Comparison of ENCODE assay signal across 21 cellular contexts in the genomic region with DNA sequence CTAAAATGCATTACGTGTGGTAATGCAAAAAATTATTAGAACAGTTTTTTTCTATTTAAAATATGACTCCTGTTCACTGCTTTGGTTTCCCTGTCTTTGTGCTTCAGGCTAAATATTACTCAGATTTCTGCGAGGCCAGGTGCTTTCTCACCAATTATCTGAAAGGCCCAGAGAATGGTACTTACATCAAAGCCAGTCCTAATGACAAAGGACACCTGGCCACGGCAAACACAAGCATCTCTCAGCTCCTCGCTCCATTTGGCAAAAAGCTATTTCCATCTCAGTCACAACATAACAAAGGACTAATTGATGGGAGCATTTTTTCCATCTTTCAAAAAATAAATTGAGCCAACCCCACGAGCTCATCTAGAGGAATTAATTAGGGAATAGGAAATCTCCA.
A peak's percentile ranks its signal among the peaks of the same experiment; 100 is the strongest.
DNase-seq lines count a peak whose midpoint lies in the region; ATAC-seq, FAIRE-seq and TF ChIP-seq lines count a peak whose summit lies in the region.
"Had no signal": no experiment of that assay in that cellular context is flagged by ENCODE, and none has a peak within 500 bp of the region (broad histone marks: within the 10 kb centered on the region; RNA-seq: fewer than 3 reads in every experiment).

No MANE protein-coding gene starts in this region.

- no peak for FAIRE-seq in pancreas (lab: Jason Lieb, UNC)
- FAIRE-seq: HepG2 had no signal

- peak overlapping the region; percentile 40; the same call in 1 of the 2 replicates for H2AFZ ChIP-seq in OCI-LY7 (ENCODE audit: low read length)

- 31 to 39% methylated on average over 5 of the region's 5 CpGs for WGBS in pancreas, 2 donors

- H3K9me2 ChIP-seq in OCI-LY7 (ENCODE audit: insufficient read depth, low read length): no peaks in the 10 kb centered on the region

- POLR2A ChIA-PET in OCI-LY7 (lab: Charles Lee): interaction anchor here (0.8 to 1.1 kb wide), 2 partner anchors 44 to 296 kb away, joined by 3 read pairs; no protein-coding TSS in a partner anchor

- H3K4me3 ChIP-seq in OCI-LY7 (ENCODE audit: low read depth, low read length, poor library complexity, severe bottlenecking) (no peak overlapping the region), pancreas (no peak overlapping the region)
- H3K4me3 ChIP-seq: ascending aorta, prostate gland, spleen had no signal

- no peaks in the 10 kb centered on the region for H3K9me3 ChIP-seq in OCI-LY7 (ENCODE audit: low read length)
- no peaks in the 10 kb centered on the region for H3K9me3 ChIP-seq in pancreas
- H3K9me3 ChIP-seq: ascending aorta, prostate gland, spleen had no signal

- peaks cover 8% of the 10 kb centered on the region for H3K4me1 ChIP-seq in OCI-LY7 (ENCODE audit: insufficient read depth, low read length, poor library complexity, severe bottlenecking)
- H3K4me1 ChIP-seq in pancreas: no peaks in the 10 kb centered on the region
- H3K4me1 ChIP-seq: ascending aorta, prostate gland, spleen had no signal

- ATAC-seq in pancreas (peak in 3 of 4 donors; percentile 21 to 90 (median 69)), GM21515 (IDR thresholded peaks at IDR 0.05; ENCODE audit: unreplicated experiment) (no peak)
- ATAC-seq: HepG2; naive thymus-derived CD8-positive, alpha-beta T cell; Right ventricle myocardium inferior; stimulated activated naive B cell treated with anti-CD40 and anti-IgM and Interleukin-4, amounts not matched to agents 10 μg/mL and 1 μg/mL and 100 μg/mL, for 72 hours; T-helper 17 cell had no signal

- no peak overlapping the region for H3K27ac ChIP-seq in OCI-LY7 (ENCODE audit: low read depth, low read length, poor library complexity, severe bottlenecking)
- no peak overlapping the region for H3K27ac ChIP-seq in pancreas
- H3K27ac ChIP-seq: ascending aorta, prostate gland, spleen had no signal

- H3K79me2 ChIP-seq in OCI-LY7 (ENCODE audit: insufficient read depth, low read depth, low read length): no peaks in the 10 kb centered on the region

- CTCF ChIA-PET in OCI-LY7 (lab: Charles Lee; ENCODE audit: unreplicated experiment): no interaction called here

- intact Hi-C loops in OCI-LY7 (cut with micrococcal nuclease; ENCODE audit: unreplicated experiment) (no loop called here), pancreas (cut with DNase I) (no loop called here)

- H4K20me1 ChIP-seq in OCI-LY7 (ENCODE audit: insufficient read depth, low read length): no peaks in the 10 kb centered on the region

- H3K36me3 ChIP-seq in OCI-LY7 (ENCODE audit: insufficient read depth, low read length) (no peaks in the 10 kb centered on the region), pancreas (no peaks in the 10 kb centered on the region)
- H3K36me3 ChIP-seq: ascending aorta, prostate gland, spleen had no signal

- no peak for TF ChIP-seq CTCF in OCI-LY7 (conservative IDR thresholded peaks at IDR 0.05; ENCODE audit: low read length)
- TF ChIP-seq CTCF in pancreas (IDR thresholded peaks at IDR 0.05): no peak

- BruUV-seq in OCI-LY7 (replicated peaks; lab: Mats Ljungman, UMichigan): no TSS peak

- H3K27me3 ChIP-seq in pancreas: no peaks in the 10 kb centered on the region
- H3K27me3 ChIP-seq: ascending aorta, spleen had no signal

- no peak overlapping the region for H3K4me2 ChIP-seq in OCI-LY7 (ENCODE audit: low read length)

- DNase-seq in NCI-H1105 treated with DMSO at 0.1 percent for 48 hours (lab: John Stamatoyannopoulos, UW) (peak; percentile 100), NCI-H2107 treated with DMSO at 0.1 percent for 48 hours (lab: John Stamatoyannopoulos, UW; ENCODE audit: unreplicated experiment) (peak; percentile 87), OCI-LY7 (ENCODE audit: low spot score) (peak; percentile 23), pancreas (no peak), DMS 273 (lab: John Stamatoyannopoulos, UW; ENCODE audit: unreplicated experiment) (no peak), AG08395 (ENCODE audit: low spot score) (no peak)
- DNase-seq in activated CD4-positive, alpha-beta T cell treated with anti-CD3 and anti-CD28 coated beads for 48 hours: no peak
- DNase-seq: activated naive CD4-positive, alpha-beta T cell; AML-193; Calu3; cortex of kidney; erythroblast; naive thymus-derived CD8-positive, alpha-beta T cell; spleen; stimulated activated naive B cell treated with anti-CD40 and anti-IgM and Interleukin-4, amounts not matched to agents 10 μg/mL and 1 μg/mL and 100 μg/mL, for 72 hours; T-helper 17 cell had no signal

Comparison
In these comparisons a context has a peak if more than half of its experiments do, and no peak if none do; other contexts are left out.
1. DNase-seq: peak in NCI-H1105 treated with DMSO at 0.1 percent for 48 hours (single experiment), NCI-H2107 treated with DMSO at 0.1 percent for 48 hours (single experiment) and OCI-LY7 (single experiment); none in pancreas (0 of 6), activated CD4-positive, alpha-beta T cell treated with anti-CD3 and anti-CD28 coated beads for 48 hours (single experiment), DMS 273 (single experiment) and AG08395 (single experiment).